19 cellular contexts compared by ENCODE assay signal in the genomic region with DNA sequence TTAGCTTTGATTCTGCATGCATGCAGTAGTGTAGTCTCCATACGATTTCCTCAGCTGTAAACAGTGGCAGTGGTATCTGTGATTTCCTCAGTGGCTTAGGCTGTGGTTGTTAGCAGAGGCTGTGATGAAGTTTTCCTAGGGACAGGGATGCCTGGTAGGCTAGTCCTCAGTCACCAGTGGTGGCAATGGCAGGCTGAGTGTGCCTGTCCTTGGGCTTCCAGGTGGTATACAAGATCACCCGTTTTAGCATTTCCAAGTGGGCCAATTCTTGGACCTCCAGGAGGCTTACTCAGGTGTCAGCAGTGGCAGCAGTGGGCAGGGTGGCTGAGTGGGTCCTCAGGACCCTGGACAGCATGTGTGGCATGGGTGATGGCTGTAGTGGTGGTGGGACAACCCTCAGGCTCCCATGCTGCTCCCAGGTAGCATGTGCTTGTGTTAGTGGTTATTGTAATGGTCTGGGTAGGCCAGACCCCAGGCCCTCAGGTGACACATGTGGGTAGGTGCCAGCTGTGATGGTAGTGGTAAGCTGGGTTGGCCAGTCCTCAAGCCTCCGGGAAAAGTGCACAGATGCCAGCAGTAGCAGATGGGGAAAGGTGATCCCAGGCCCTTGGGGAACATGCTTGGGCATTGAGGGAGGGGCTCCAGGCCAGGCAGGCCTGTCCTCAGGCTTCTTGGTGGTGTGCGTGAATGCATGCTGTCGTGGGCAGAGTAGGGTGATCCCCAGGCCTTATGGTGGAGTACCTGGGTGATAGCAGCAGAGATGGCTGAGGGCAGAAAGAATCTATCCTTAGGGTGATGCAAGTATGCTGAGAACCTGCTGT.
"Had no signal": no experiment of that assay in that cellular context is flagged by ENCODE, and none has a peak within 500 bp of the region (broad histone marks: within the 10 kb centered on the region; RNA-seq: fewer than 3 reads in every experiment).

No MANE protein-coding gene starts in this region.

- ATAC-seq: left cardiac atrium; stimulated activated memory B cell treated with anti-CD40 and anti-IgM and Interleukin-4, amounts not matched to agents 10 μg/mL and 1 μg/mL and 100 μg/mL, for 72 hours had no signal

- DNase-seq: activated CD4-positive, alpha-beta T cell treated with anti-CD3 and anti-CD28 coated beads, Interleukin-2, amount 50 U/mL, for 1 hour; activated CD8-positive, alpha-beta memory T cell treated with anti-CD3 and anti-CD28 coated beads, Interleukin-2, amount 50 U/mL, for 4 hours; activated gamma-delta T cell; activated T-cell treated with anti-CD3 and anti-CD28 coated beads, Interleukin-2, amount 50 U/mL, for 48 hours; esophagus squamous epithelium; left cardiac atrium; nephron progenitor cell; occipital lobe; posterior cingulate gyrus; retina; spleen; stimulated activated CD4-positive, alpha-beta T cell treated with anti-CD3 and anti-CD28 coated beads, Interleukin-4, amount 100 ng/mL, for 4 hours had no signal

- H3K27ac ChIP-seq: ascending aorta, coronary artery, esophagus squamous epithelium, spleen, thoracic aorta, upper lobe of left lung had no signal

- H3K4me1 ChIP-seq: ascending aorta, esophagus squamous epithelium, spleen, upper lobe of left lung had no signal

- H3K4me3 Mint-ChIP-seq: activated naive CD4-positive, alpha-beta T cell treated with anti-CD3 and anti-CD28 coated beads, Interleukin-2, amount 50 U/mL, for 24 hours; nephron progenitor cell; stimulated activated memory B cell treated with anti-CD40 and anti-IgM and Interleukin-4, amounts not matched to agents 10 μg/mL and 1 μg/mL and 100 μg/mL, for 72 hours; T-helper 1 cell treated with Interleukin-12 subunit alpha and Interleukin-12 subunit beta and Interleukin-4 antibody, amounts not matched to agents 30 μg/mL and 1 μg/mL, for 36 hours had no signal

- H3K27me3 ChIP-seq: ascending aorta, upper lobe of left lung had no signal

- H3K36me3 ChIP-seq: ascending aorta, esophagus squamous epithelium, spleen, thoracic aorta, upper lobe of left lung had no signal

- H3K27ac Mint-ChIP-seq: activated naive CD4-positive, alpha-beta T cell treated with anti-CD3 and anti-CD28 coated beads, Interleukin-2, amount 50 U/mL, for 24 hours; nephron progenitor cell; stimulated activated memory B cell treated with anti-CD40 and anti-IgM and Interleukin-4, amounts not matched to agents 10 μg/mL and 1 μg/mL and 100 μg/mL, for 72 hours; T-helper 1 cell treated with Interleukin-12 subunit alpha and Interleukin-12 subunit beta and Interleukin-4 antibody, amounts not matched to agents 30 μg/mL and 1 μg/mL, for 36 hours had no signal

- H3K9me3 ChIP-seq: thoracic aorta had no signal

- H3K4me3 ChIP-seq: ascending aorta, coronary artery, esophagus squamous epithelium, spleen, thoracic aorta, upper lobe of left lung had no signal

- H3K4me1 Mint-ChIP-seq: activated naive CD4-positive, alpha-beta T cell treated with anti-CD3 and anti-CD28 coated beads, Interleukin-2, amount 50 U/mL, for 24 hours; nephron progenitor cell; stimulated activated memory B cell treated with anti-CD40 and anti-IgM and Interleukin-4, amounts not matched to agents 10 μg/mL and 1 μg/mL and 100 μg/mL, for 72 hours had no signal
